Comparison of ENCODE assay signal across 8 cellular contexts in the genomic region with DNA sequence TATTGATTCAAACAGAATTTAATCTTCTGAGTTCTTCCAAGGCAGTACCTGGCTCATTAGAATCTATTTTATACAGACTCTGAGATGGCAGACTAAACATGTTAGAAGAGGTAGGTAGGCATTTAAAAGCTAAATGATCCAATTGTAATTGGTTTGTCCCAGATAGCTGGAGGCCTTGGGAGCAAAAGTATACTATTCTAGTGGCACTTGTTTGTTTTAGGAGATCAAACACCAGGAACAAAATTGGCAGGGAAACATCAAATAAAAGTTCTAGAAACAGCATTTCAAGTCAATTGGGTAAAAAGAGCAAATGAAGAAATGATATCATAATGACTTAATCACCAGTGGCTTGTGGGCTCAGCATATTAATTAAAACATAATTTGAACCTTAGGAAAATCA.
"Had no signal": no experiment of that assay in that cellular context is flagged by ENCODE, and none has a peak within 500 bp of the region (broad histone marks: within the 10 kb centered on the region; RNA-seq: fewer than 3 reads in every experiment).

No MANE protein-coding gene starts in this region.

- H3K4me3 ChIP-seq: GM23248, HAP-1 had no signal

- H3K9me3 ChIP-seq: HAP-1 had no signal

- H3K4me1 ChIP-seq: HAP-1 had no signal

- H3K27ac ChIP-seq: GM23248, HL-60 had no signal

- H3K9ac ChIP-seq: GM23248 had no signal

- H3K36me3 ChIP-seq: HAP-1 had no signal

- ATAC-seq: HCT116 had no signal

- DNase-seq: GM23248, GOT3, H7, HFFc6, IMR-90 had no signal
